In genomic region chr19:39937792-39938191, GRCh38 we compare ENCODE assay signal across 1 cellular context.
TF ChIP-seq lines count a peak whose summit lies in the region.

No MANE protein-coding gene starts in this region.

TF ChIP-seq in SK-N-SH treated with all-trans-retinoic acid at 6 μM for 48 hours, 23 proteins besides CTCF, POLR2A, EP300 and RAD21 (continued from another document):
- TF ChIP-seq POU6F1 (CRISPR knock-in tag; IDR thresholded peaks at IDR 0.05; ENCODE audit: borderline replicate concordance, low read depth): no peak
